In the genomic region with DNA sequence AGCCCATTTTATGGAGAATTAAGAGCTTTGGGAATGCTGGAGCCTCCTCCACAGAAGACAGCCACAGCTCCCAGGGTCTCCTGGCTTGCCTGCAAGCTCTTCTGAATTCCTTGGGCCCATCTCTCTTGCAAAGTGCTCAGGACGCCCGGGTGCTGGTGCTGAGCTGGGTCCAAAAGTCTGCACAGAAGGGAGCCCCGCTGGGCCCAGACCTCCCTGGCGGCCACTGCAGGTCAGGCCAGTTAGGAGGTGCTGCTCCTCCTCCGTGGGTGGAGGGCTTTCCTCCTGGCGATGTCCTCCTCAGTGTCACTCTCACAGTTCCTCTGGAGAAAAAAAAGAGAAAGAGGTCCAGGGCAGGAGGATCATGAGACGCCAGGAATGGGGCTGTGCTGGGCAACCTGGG, we compare ENCODE assay signal across 23 cellular contexts.
"Had no signal": no experiment of that assay in that cellular context is flagged by ENCODE, and none has a peak within 500 bp of the region (broad histone marks: within the 10 kb centered on the region; RNA-seq: fewer than 3 reads in every experiment).

No MANE protein-coding gene starts in this region.

- H3K36me3 Mint-ChIP-seq: activated naive CD8-positive, alpha-beta T cell had no signal

- H3K9me3 Mint-ChIP-seq: activated B cell treated with CpG ODN at 0.5 μM for 24 hours; activated CD4-positive, alpha-beta T cell treated with anti-CD3 and anti-CD28 coated beads, Interleukin-2, amount 10 ng/mL, durations not matched to agents 24 days and 14 days; activated naive CD4-positive, alpha-beta T cell treated with anti-CD3 and anti-CD28 coated beads for 36 hours; activated T-cell treated with anti-CD3 and anti-CD28 coated beads, Interleukin-2, amount 50 U/mL, for 4 hours; activated T-helper 17 cell treated with anti-CD3 and anti-CD28 coated beads, Interleukin-2, amount 50 U/mL, for 72 hours had no signal

- H3K9me3 ChIP-seq: MG63, Peyer's patch had no signal

- H3K4me3 ChIP-seq: cardiac muscle cell, MG63, Peyer's patch had no signal

- ATAC-seq: activated CD8-positive, alpha-beta memory T cell treated with anti-CD3 and anti-CD28 coated beads, Interleukin-2, amount 10 ng/mL, durations not matched to agents 7 days and 5 days; activated T-cell treated with anti-CD3 and anti-CD28 coated beads, Interleukin-2, amount 50 U/mL, for 4 hours; activated T-helper 17 cell treated with anti-CD3 and anti-CD28 coated beads, Interleukin-2, amount 50 U/mL, for 72 hours had no signal

- H3K27ac Mint-ChIP-seq: activated B cell treated with CpG ODN at 0.5 μM for 24 hours; activated CD4-positive, alpha-beta T cell treated with anti-CD3 and anti-CD28 coated beads, Interleukin-2, amount 10 ng/mL, durations not matched to agents 24 days and 14 days; activated naive CD4-positive, alpha-beta T cell treated with anti-CD3 and anti-CD28 coated beads for 36 hours; activated naive CD8-positive, alpha-beta T cell; activated T-helper 17 cell treated with anti-CD3 and anti-CD28 coated beads, Interleukin-2, amount 50 U/mL, for 72 hours had no signal

- DNase-seq: activated B cell treated with CpG ODN at 0.5 μM for 24 hours; activated CD4-positive, alpha-beta T cell treated with anti-CD3 and anti-CD28 coated beads for 1 hour; activated CD4-positive, alpha-beta T cell treated with anti-CD3 and anti-CD28 coated beads, Interleukin-2, amount 10 ng/mL, durations not matched to agents 24 days and 14 days; activated CD4-positive, alpha-beta T cell treated with anti-CD3 and anti-CD28 coated beads, Interleukin-2, amount 50 U/mL, for 48 hours; activated CD8-positive, alpha-beta memory T cell treated with anti-CD3 and anti-CD28 coated beads, Interleukin-2, amount 10 ng/mL, durations not matched to agents 7 days and 5 days; activated gamma-delta T cell; activated naive CD4-positive, alpha-beta T cell treated with anti-CD3 and anti-CD28 coated beads for 36 hours; activated T-cell treated with anti-CD3 and anti-CD28 coated beads, Interleukin-2, amount 50 U/mL, for 4 hours; brain microvascular endothelial cell; NCI-H1092 treated with DMSO at 0.1 percent for 48 hours; NCI-H1417 treated with DMSO at 0.1 percent for 48 hours; NCI-H1694; NCI-H2029; NCI-H510A treated with DMSO at 0.1 percent for 48 hours; NK-92 treated with Interleukin-12 subunit alpha and Interleukin-12 subunit beta, amount 100 ng/mL, for 24 hours; Peyer's patch; SIG-M5; T-helper 2 cell; T1000 had no signal

- H3K4me3 Mint-ChIP-seq: activated B cell treated with CpG ODN at 0.5 μM for 24 hours; activated CD4-positive, alpha-beta T cell treated with anti-CD3 and anti-CD28 coated beads, Interleukin-2, amount 10 ng/mL, durations not matched to agents 24 days and 14 days; activated CD8-positive, alpha-beta memory T cell treated with anti-CD3 and anti-CD28 coated beads, Interleukin-2, amount 10 ng/mL, durations not matched to agents 7 days and 5 days; activated naive CD4-positive, alpha-beta T cell treated with anti-CD3 and anti-CD28 coated beads for 36 hours; activated naive CD8-positive, alpha-beta T cell; activated T-cell treated with anti-CD3 and anti-CD28 coated beads, Interleukin-2, amount 50 U/mL, for 4 hours; activated T-helper 17 cell treated with anti-CD3 and anti-CD28 coated beads, Interleukin-2, amount 50 U/mL, for 72 hours had no signal

- H3K36me3 ChIP-seq: brain microvascular endothelial cell, cardiac muscle cell, MG63 had no signal

- H3K27me3 Mint-ChIP-seq: activated B cell treated with CpG ODN at 0.5 μM for 24 hours; activated CD4-positive, alpha-beta T cell treated with anti-CD3 and anti-CD28 coated beads, Interleukin-2, amount 10 ng/mL, durations not matched to agents 24 days and 14 days; activated CD8-positive, alpha-beta memory T cell treated with anti-CD3 and anti-CD28 coated beads, Interleukin-2, amount 10 ng/mL, durations not matched to agents 7 days and 5 days; activated naive CD8-positive, alpha-beta T cell; activated T-helper 17 cell treated with anti-CD3 and anti-CD28 coated beads, Interleukin-2, amount 50 U/mL, for 72 hours had no signal

- H3K27ac ChIP-seq: brain microvascular endothelial cell, cardiac muscle cell, Peyer's patch had no signal

- H3K27me3 ChIP-seq: brain microvascular endothelial cell, cardiac muscle cell, MG63, Peyer's patch had no signal
